Comparison of ENCODE assay signal across 1 cellular context in the genomic region with DNA sequence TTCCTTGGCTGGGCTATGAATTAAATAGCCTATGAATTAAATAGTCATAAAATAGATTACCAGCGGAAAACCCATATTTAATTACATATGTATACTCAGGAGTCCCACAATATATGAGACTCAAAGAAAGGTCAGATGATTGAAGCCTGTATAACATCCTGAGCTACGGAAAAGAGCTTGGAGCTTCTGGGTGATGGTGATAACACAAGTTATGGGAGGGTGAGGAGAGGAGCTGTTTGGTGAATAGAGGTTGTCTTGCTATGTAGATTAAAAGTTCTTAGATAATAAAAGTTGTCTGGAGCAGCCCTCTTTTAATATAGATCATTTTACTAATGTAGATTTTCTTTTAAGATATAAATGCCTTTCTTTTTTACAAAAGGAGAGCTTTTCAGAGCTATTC.
TF ChIP-seq lines count a peak whose summit lies in the region.

No MANE protein-coding gene starts in this region.

TF ChIP-seq in K562, 482 proteins besides CTCF, POLR2A, EP300 and RAD21 (continued from another document):
- TF ChIP-seq, protein P1, sequence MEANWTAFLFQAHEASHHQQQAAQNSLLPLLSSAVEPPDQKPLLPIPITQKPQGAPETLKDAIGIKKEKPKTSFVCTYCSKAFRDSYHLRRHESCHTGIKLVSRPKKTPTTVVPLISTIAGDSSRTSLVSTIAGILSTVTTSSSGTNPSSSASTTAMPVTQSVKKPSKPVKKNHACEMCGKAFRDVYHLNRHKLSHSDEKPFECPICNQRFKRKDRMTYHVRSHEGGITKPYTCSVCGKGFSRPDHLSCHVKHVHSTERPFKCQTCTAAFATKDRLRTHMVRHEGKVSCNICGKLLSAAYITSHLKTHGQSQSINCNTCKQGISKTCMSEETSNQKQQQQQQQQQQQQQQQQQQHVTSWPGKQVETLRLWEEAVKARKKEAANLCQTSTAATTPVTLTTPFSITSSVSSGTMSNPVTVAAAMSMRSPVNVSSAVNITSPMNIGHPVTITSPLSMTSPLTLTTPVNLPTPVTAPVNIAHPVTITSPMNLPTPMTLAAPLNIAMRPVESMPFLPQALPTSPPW (CRISPR knock-in tag; IDR thresholded peaks at IDR 0.05), result 0 out of 2 replicates have a peak, but pooled peaks have one; percentile 14
- TF ChIP-seq CBFA2T2 (conservative IDR thresholded peaks at IDR 0.05) (peak; percentile 23; the same call in 1 of the 2 replicates), ZNF561 (CRISPR knock-in tag; conservative IDR thresholded peaks at IDR 0.05) (no peak), TAL1 (IDR thresholded peaks at IDR 0.05) (peak; percentile 35; the same call in 1 of the 2 replicates), CBFA2T3 (IDR thresholded peaks at IDR 0.05) (peak; percentile 70), BRD4 (IDR thresholded peaks at IDR 0.05) (no peak), KDM1A (IDR thresholded peaks at IDR 0.05) (peak in 1 of 2 experiments; percentile 31; a peak in 1 of 4 replicates), NCOR1 (IDR thresholded peaks at IDR 0.05) (peak; percentile 38; the same call in 1 of the 2 replicates), TCF3 (CRISPR knock-in tag; IDR thresholded peaks at IDR 0.05) (peak; percentile 65), ARID1B (IDR thresholded peaks at IDR 0.05) (peak; percentile 71), POLR3A (IDR thresholded peaks at IDR 0.05; ENCODE audit: borderline replicate concordance, extremely low read depth, insufficient read depth, insufficient read length) (no peak), MAFG (tag; conservative IDR thresholded peaks at IDR 0.05) (0 out of 2 replicates have a peak, but pooled peaks have one; percentile 32), MTA2 (IDR thresholded peaks at IDR 0.05; ENCODE audit: low read depth) (0 out of 2 replicates have a peak, but pooled peaks have one; percentile 19), MCM3 (IDR thresholded peaks at IDR 0.05) (no peak), ZNF23 (CRISPR knock-in tag; IDR thresholded peaks at IDR 0.05) (no peak), KAT8 (IDR thresholded peaks at IDR 0.05; ENCODE audit: low read depth) (no peak), DPF2 (IDR thresholded peaks at IDR 0.05) (0 out of 2 replicates have a peak, but pooled peaks have one; percentile 23), ZNF239 (CRISPR knock-in tag; IDR thresholded peaks at IDR 0.05) (no peak), SRSF1 (IDR thresholded peaks at IDR 0.05; ENCODE audit: low read depth, low read length) (no peak), MIER1 (IDR thresholded peaks at IDR 0.05; ENCODE audit: low read depth) (no peak), SIN3A (IDR thresholded peaks at IDR 0.05; ENCODE audit: borderline replicate concordance in 2 of 2, control insufficient read depth in 1 of 2, low read depth in 2 of 2, low read length in 2 of 2) (no peak), EP400 (IDR thresholded peaks at IDR 0.05) (no peak), TAF7 (tag; IDR thresholded peaks at IDR 0.05) (no peak), TRIM28 (IDR thresholded peaks at IDR 0.05) (no peak), CC2D1A (IDR thresholded peaks at IDR 0.05) (no peak)
- TF ChIP-seq, protein P2, sequence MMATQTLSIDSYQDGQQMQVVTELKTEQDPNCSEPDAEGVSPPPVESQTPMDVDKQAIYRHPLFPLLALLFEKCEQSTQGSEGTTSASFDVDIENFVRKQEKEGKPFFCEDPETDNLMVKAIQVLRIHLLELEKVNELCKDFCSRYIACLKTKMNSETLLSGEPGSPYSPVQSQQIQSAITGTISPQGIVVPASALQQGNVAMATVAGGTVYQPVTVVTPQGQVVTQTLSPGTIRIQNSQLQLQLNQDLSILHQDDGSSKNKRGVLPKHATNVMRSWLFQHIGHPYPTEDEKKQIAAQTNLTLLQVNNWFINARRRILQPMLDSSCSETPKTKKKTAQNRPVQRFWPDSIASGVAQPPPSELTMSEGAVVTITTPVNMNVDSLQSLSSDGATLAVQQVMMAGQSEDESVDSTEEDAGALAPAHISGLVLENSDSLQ (IDR thresholded peaks at IDR 0.05), result peak; percentile 44
- TF ChIP-seq, protein P3, sequence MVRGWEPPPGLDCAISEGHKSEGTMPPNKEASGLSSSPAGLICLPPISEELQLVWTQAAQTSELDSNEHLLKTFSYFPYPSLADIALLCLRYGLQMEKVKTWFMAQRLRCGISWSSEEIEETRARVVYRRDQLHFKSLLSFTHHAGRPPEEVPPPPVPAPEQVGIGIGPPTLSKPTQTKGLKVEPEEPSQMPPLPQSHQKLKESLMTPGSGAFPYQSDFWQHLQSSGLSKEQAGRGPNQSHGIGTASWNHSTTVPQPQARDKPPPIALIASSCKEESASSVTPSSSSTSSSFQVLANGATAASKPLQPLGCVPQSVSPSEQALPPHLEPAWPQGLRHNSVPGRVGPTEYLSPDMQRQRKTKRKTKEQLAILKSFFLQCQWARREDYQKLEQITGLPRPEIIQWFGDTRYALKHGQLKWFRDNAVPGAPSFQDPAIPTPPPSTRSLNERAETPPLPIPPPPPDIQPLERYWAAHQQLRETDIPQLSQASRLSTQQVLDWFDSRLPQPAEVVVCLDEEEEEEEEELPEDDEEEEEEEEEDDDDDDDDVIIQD (CRISPR knock-in tag; IDR thresholded peaks at IDR 0.05), result no peak
- TF ChIP-seq, protein P4, sequence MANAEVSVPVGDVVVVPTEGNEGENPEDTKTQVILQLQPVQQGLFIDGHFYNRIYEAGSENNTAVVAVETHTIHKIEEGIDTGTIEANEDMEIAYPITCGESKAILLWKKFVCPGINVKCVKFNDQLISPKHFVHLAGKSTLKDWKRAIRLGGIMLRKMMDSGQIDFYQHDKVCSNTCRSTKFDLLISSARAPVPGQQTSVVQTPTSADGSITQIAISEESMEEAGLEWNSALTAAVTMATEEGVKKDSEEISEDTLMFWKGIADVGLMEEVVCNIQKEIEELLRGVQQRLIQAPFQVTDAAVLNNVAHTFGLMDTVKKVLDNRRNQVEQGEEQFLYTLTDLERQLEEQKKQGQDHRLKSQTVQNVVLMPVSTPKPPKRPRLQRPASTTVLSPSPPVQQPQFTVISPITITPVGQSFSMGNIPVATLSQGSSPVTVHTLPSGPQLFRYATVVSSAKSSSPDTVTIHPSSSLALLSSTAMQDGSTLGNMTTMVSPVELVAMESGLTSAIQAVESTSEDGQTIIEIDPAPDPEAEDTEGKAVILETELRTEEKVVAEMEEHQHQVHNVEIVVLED (CRISPR knock-in tag; IDR thresholded peaks at IDR 0.05), result no peak
- TF ChIP-seq, protein P5, sequence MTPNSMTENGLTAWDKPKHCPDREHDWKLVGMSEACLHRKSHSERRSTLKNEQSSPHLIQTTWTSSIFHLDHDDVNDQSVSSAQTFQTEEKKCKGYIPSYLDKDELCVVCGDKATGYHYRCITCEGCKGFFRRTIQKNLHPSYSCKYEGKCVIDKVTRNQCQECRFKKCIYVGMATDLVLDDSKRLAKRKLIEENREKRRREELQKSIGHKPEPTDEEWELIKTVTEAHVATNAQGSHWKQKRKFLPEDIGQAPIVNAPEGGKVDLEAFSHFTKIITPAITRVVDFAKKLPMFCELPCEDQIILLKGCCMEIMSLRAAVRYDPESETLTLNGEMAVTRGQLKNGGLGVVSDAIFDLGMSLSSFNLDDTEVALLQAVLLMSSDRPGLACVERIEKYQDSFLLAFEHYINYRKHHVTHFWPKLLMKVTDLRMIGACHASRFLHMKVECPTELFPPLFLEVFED (CRISPR knock-in tag; conservative IDR thresholded peaks at IDR 0.05), result no peak
- TF ChIP-seq, protein P6, sequence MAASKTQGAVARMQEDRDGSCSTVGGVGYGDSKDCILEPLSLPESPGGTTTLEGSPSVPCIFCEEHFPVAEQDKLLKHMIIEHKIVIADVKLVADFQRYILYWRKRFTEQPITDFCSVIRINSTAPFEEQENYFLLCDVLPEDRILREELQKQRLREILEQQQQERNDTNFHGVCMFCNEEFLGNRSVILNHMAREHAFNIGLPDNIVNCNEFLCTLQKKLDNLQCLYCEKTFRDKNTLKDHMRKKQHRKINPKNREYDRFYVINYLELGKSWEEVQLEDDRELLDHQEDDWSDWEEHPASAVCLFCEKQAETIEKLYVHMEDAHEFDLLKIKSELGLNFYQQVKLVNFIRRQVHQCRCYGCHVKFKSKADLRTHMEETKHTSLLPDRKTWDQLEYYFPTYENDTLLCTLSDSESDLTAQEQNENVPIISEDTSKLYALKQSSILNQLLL (CRISPR knock-in tag; IDR thresholded peaks at IDR 0.05; ENCODE audit: borderline replicate concordance), result no peak
- TF ChIP-seq, protein P7, sequence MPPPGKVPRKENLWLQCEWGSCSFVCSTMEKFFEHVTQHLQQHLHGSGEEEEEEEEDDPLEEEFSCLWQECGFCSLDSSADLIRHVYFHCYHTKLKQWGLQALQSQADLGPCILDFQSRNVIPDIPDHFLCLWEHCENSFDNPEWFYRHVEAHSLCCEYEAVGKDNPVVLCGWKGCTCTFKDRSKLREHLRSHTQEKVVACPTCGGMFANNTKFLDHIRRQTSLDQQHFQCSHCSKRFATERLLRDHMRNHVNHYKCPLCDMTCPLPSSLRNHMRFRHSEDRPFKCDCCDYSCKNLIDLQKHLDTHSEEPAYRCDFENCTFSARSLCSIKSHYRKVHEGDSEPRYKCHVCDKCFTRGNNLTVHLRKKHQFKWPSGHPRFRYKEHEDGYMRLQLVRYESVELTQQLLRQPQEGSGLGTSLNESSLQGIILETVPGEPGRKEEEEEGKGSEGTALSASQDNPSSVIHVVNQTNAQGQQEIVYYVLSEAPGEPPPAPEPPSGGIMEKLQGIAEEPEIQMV (tag; conservative IDR thresholded peaks at IDR 0.05; ENCODE audit: low read depth), result no peak
- TF ChIP-seq, protein P8, sequence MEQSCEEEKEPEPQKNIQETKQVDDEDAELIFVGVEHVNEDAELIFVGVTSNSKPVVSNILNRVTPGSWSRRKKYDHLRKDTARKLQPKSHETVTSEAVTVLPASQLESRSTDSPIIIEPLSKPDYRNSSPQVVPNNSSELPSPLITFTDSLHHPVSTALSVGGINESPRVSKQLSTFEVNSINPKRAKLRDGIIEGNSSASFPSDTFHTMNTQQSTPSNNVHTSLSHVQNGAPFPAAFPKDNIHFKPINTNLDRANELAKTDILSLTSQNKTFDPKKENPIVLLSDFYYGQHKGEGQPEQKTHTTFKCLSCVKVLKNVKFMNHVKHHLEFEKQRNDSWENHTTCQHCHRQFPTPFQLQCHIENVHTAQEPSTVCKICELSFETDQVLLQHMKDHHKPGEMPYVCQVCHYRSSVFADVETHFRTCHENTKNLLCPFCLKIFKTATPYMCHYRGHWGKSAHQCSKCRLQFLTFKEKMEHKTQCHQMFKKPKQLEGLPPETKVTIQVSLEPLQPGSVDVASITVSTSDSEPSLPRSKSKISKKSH (CRISPR knock-in tag; IDR thresholded peaks at IDR 0.05), result no peak
- TF ChIP-seq, protein P9, sequence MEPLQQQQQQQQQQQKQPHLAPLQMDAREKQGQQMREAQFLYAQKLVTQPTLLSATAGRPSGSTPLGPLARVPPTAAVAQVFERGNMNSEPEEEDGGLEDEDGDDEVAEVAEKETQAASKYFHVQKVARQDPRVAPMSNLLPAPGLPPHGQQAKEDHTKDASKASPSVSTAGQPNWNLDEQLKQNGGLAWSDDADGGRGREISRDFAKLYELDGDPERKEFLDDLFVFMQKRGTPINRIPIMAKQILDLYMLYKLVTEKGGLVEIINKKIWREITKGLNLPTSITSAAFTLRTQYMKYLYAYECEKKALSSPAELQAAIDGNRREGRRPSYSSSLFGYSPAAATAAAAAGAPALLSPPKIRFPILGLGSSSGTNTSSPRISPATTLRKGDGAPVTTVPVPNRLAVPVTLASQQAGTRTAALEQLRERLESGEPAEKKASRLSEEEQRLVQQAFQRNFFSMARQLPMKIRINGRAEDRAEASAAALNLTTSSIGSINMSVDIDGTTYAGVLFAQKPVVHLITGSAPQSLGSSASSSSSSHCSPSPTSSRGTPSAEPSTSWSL (CRISPR knock-in tag; IDR thresholded peaks at IDR 0.05; ENCODE audit: borderline replicate concordance), result no peak
